In the genomic region with DNA sequence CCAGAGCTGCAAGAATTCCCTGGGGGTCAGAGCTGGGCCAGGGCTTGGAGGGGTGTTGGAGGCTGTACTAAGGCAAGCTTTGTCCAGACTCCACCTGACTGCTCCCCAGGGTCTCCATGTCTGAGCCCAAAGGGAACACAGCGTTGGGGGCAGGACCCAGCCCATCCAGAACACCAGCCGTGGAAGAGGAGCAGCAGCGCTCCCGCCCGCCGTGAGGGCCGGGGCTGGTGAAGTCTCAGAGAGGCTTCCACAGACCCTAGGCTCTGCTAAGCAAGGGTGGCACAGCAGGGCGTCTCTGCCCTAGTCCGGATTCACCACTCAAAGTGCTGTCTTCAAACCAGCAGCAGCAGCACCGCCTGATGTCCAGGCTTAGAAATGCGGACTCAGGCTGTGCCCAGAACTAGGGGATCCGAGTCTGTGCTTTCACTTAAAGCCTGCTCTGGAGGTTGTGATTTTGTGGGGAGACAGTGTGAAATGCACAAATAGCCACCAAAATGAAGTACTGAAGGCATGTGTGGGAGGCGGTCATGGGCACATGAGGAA, we compare ENCODE assay signal across 13 cellular contexts. TPM values are rescaled to one million over a fixed set of nuclear protein-coding genes. Genes with fewer than 3 reads are reported as not detected.
DNase-seq lines count a peak whose midpoint lies in the region; ATAC-seq, FAIRE-seq and TF ChIP-seq lines count a peak whose summit lies in the region.
"Had no signal": no experiment of that assay in that cellular context is flagged by ENCODE, and none has a peak within 500 bp of the region (broad histone marks: within the 10 kb centered on the region; RNA-seq: fewer than 3 reads in every experiment).

No MANE protein-coding gene starts in this region.

- H4K91ac ChIP-seq in H1 (replicated peaks; ENCODE audit: insufficient read length, low read length): no peak overlapping the region

- WGBS in H1 (ENCODE audit: extremely low coverage in 1 of 2, insufficient coverage in 1 of 2, insufficient read length in 1 of 2, insufficient replicate concordance in 2 of 2, low coverage in 1 of 2, low lambda C conversion rate in 2 of 2, missing lambda C conversion rate in 1 of 2), 2 experiments: 82% methylated on average over 13 of the region's 13 CpGs; no CpG with 5 or more reads in 1 of the 2 experiments
- 87 to 88% methylated on average over 13 of the region's 13 CpGs for WGBS in pancreas, 2 donors

- no peak overlapping the region for H3K4me2 ChIP-seq in H1 (ENCODE audit: insufficient read depth in 1 of 2, low read depth in 2 of 2, low read length in 2 of 2)
- H3K4me2 ChIP-seq: KMS-11 had no signal

- no peak overlapping the region for H3K14ac ChIP-seq in H1 (ENCODE audit: insufficient read length)

- FAIRE-seq in H1 (lab: Jason Lieb, UNC) (no peak), pancreas (lab: Jason Lieb, UNC) (no peak)
- FAIRE-seq: astrocyte had no signal

- H2BK5ac ChIP-seq in H1 (ENCODE audit: low read depth, low read length): no peak overlapping the region

- no peak overlapping the region for H2BK15ac ChIP-seq in H1 (ENCODE audit: low read length)

- intact Hi-C loops in pancreas (cut with DNase I): no loop called here

- H2BK12ac ChIP-seq in H1 (ENCODE audit: low read depth, low read length): no peak overlapping the region

- no peaks in the 10 kb centered on the region for H3K23me2 ChIP-seq in H1 (ENCODE audit: low read depth, low read length)

- H3K4ac ChIP-seq in H1 (replicated peaks; ENCODE audit: insufficient read length, low read depth, low read length): no peak overlapping the region

- no peaks in the 10 kb centered on the region for H4K20me1 ChIP-seq in H1 (replicated peaks in 1 of 2; ENCODE audit: control insufficient read depth in 1 of 2, insufficient read depth in 2 of 2, low read length in 2 of 2)

- no peak overlapping the region for H3K56ac ChIP-seq in H1 (replicated peaks; ENCODE audit: insufficient read length, low read depth, low read length)

- no peak overlapping the region for H3K18ac ChIP-seq in H1 (ENCODE audit: extremely low read depth, low read length)

- H2AK5ac ChIP-seq in H1 (ENCODE audit: low read depth, low read length): no peak overlapping the region

- H3K36me3 ChIP-seq in H1 (ENCODE audit: control insufficient read depth in 2 of 4, insufficient read depth in 4 of 4, low read length in 3 of 4) (no peaks in the 10 kb centered on the region; a peak in 1 of 8 replicates), pancreas (no peaks in the 10 kb centered on the region)

- no peak for ATAC-seq in pancreas
- ATAC-seq in HG02852 (IDR thresholded peaks at IDR 0.05; ENCODE audit: unreplicated experiment): no peak
- ATAC-seq in GM18870 (IDR thresholded peaks at IDR 0.05; ENCODE audit: unreplicated experiment): no peak

- DNase-seq in CD1c-positive myeloid dendritic cell (ENCODE audit: extremely low spot score): peak; percentile 23
- DNase-seq in NCI-H69 (lab: John Stamatoyannopoulos, UW): peak; percentile 8
- no peak for DNase-seq in H1 (ENCODE audit: low read depth in 1 of 2, low spot score in 2 of 2)
- peak in 1 of 6 donors; percentile 60 for DNase-seq in pancreas
- no peak for DNase-seq in NCI-H2029 (lab: John Stamatoyannopoulos, UW)
- DNase-seq in COLO829 (ENCODE audit: low spot score): no peak
- DNase-seq: activated T-cell treated with anti-CD3 and anti-CD28 coated beads, Interleukin-2, amount 50 U/mL, for 48 hours; hippocampal formation; NCI-H2171 had no signal

- H3K27me3 ChIP-seq in H1 (replicated peaks in 1 of 4; ENCODE audit: control insufficient read depth in 3 of 4, extremely low read depth in 1 of 4, insufficient read depth in 3 of 4, low read length in 3 of 4) (no peaks in the 10 kb centered on the region; a peak in 1 of 7 replicates), pancreas (no peaks in the 10 kb centered on the region)

- CTCF ChIA-PET in H1 (lab: Charles Lee; ENCODE audit: partially characterized antibody): interaction anchor here (0.9 to 2.3 kb wide), 11 partner anchors 9 to 228 kb away, joined by 3 to 9 read pairs (median 3); partner anchors contain the start of gene AQP1

- H3K79me2 ChIP-seq in H1 (ENCODE audit: control insufficient read depth in 1 of 2, insufficient read depth in 2 of 2, low read length in 2 of 2): no peaks in the 10 kb centered on the region

- no peaks in the 10 kb centered on the region for H3K9me3 ChIP-seq in H1 (ENCODE audit: insufficient read depth in 2 of 2, low read depth in 1 of 2, low read length in 1 of 2)
- H3K9me3 ChIP-seq in pancreas: no peaks in the 10 kb centered on the region

- H3K4me1 ChIP-seq in H1 (replicated peaks in 1 of 4; ENCODE audit: control insufficient read depth in 3 of 4, insufficient read depth in 4 of 4, low read length in 3 of 4) (no peaks in the 10 kb centered on the region; a peak in 1 of 7 replicates), pancreas (peaks cover 56 to 70% (median 69%) of the 10 kb centered on the region in 3 donors)

- H2AFZ ChIP-seq in H1 (ENCODE audit: low read length): no peak overlapping the region

- no peak overlapping the region for H4K5ac ChIP-seq in H1 (ENCODE audit: insufficient read length, low read depth, low read length)

- no peaks in the 10 kb centered on the region for H3K79me1 ChIP-seq in H1 (ENCODE audit: low read depth, low read length)

- peak; percentile 51 to 74 for TF ChIP-seq RAD21 in H1 (IDR thresholded peaks at IDR 0.05 in 1 of 2, conservative IDR thresholded peaks at IDR 0.05 in 1 of 2; ENCODE audit: low read depth in 2 of 2, low read length in 2 of 2)

- no peak overlapping the region for H3K23ac ChIP-seq in H1 (ENCODE audit: insufficient read length)

- H3K9ac ChIP-seq in H1 (replicated peaks in 1 of 4; ENCODE audit: extremely low read depth in 1 of 4, low read depth in 3 of 4, low read length in 3 of 4): no peak overlapping the region
- H3K9ac ChIP-seq: KMS-11 had no signal

- POLR2A ChIA-PET in H1 (lab: Charles Lee; ENCODE audit: partially characterized antibody): no interaction called here

- TF ChIP-seq POLR2A in H1 (IDR thresholded peaks at IDR 0.05; ENCODE audit: control extremely low read depth in 1 of 2, low read depth in 2 of 2, low read length in 2 of 2): no peak

- no peak for TF ChIP-seq EP300 in H1 (IDR thresholded peaks at IDR 0.05; ENCODE audit: borderline replicate concordance in 1 of 2, low read depth in 2 of 2, low read length in 2 of 2)

- TF ChIP-seq CTCF in H1 (IDR thresholded peaks at IDR 0.05; ENCODE audit: control extremely low read depth in 1 of 3, insufficient read depth in 1 of 3, low read depth in 1 of 3, low read length in 3 of 3): peak; percentile 35 to 46 (median 44)
- TF ChIP-seq CTCF in pancreas (IDR thresholded peaks at IDR 0.05): no peak

- H4K8ac ChIP-seq in H1 (ENCODE audit: extremely low read depth, insufficient read depth, low read length): no peak overlapping the region; the same call in 1 of the 2 replicates

- no peak overlapping the region for H2BK120ac ChIP-seq in H1 (replicated peaks; ENCODE audit: low read depth, low read length)

- no peak overlapping the region for H2BK20ac ChIP-seq in H1 (ENCODE audit: low read length)

- no peak overlapping the region for H3K4me3 ChIP-seq in H1 (ENCODE audit: extremely low read depth in 1 of 4, insufficient read depth in 2 of 4, low read depth in 3 of 4, low read length in 4 of 4)
- H3K4me3 ChIP-seq in pancreas: no peak overlapping the region

- H3K27ac ChIP-seq in H1 (ENCODE audit: low read depth, low read length) (no peak overlapping the region), pancreas (peak overlapping the region; percentile 75 to 90 (median 85))
- H3K27ac ChIP-seq: KMS-11 had no signal

TF ChIP-seq in H1, 55 proteins besides CTCF, POLR2A, EP300 and RAD21 (continues in another document):
- TF ChIP-seq CTBP2 (IDR thresholded peaks at IDR 0.05; ENCODE audit: borderline replicate concordance, insufficient read depth, insufficient read length, low read length): no peak
- no peak for TF ChIP-seq NRF1 (IDR thresholded peaks at IDR 0.05; ENCODE audit: low read depth, low read length)
- TF ChIP-seq EZH2 (IDR thresholded peaks at IDR 0.05; ENCODE audit: low read depth, low read length, severe bottlenecking): no peak
- TF ChIP-seq TAF7 (optimal IDR thresholded peaks at IDR 0.05; ENCODE audit: borderline replicate concordance, low read depth, low read length): no peak
- TF ChIP-seq BACH1 (IDR thresholded peaks at IDR 0.05; ENCODE audit: low read length): no peak
- TF ChIP-seq, protein P1, sequence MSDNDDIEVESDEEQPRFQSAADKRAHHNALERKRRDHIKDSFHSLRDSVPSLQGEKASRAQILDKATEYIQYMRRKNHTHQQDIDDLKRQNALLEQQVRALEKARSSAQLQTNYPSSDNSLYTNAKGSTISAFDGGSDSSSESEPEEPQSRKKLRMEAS (IDR thresholded peaks at IDR 0.05): no peak
- no peak for TF ChIP-seq JUND (IDR thresholded peaks at IDR 0.05; ENCODE audit: low read length)
- no peak for TF ChIP-seq USF2 (IDR thresholded peaks at IDR 0.05; ENCODE audit: low read length)

RNA-seq across cellular contexts. Expression of gene AQP1, which starts 16.7 kb away (rescaled TPM):
- 0.17 and 0.19 TPM in 2 replicates for total RNA-seq in H1 (2021; fragmentation: NEBNext Ultra II Directional; extraction: Animal tissue kit (Norgen Biotek cat#: 25700))
- polyA plus RNA-seq in H1 (2011; rRNA removed): 0.18 and 0.19 TPM in 2 replicates
- 0.17 TPM for polyA plus RNA-seq in H1 (2011; cell fraction: cytosol; rRNA removed)
- 1.4 TPM for polyA plus RNA-seq in H1 (2011; cell fraction: nucleus; rRNA removed)
- polyA plus RNA-seq in H1 (2012, experiment 1 of 2): 0.21 to 0.66 TPM (median 0.39 TPM) in 4 replicates
- 0.24 TPM for polyA plus RNA-seq in H1 (2012, experiment 2 of 2)
- 0.16 TPM for polyA plus RNA-seq in H1 (2013, experiment 1 of 2)
- polyA plus RNA-seq in H1 (2013, experiment 2 of 2): 0.06 TPM
- polyA minus RNA-seq in H1 (2011; rRNA and poly(A)+ RNA removed): 0.17 and 0.57 TPM in 2 replicates
- not detected for polyA minus RNA-seq in H1 (2011; cell fraction: cytosol; rRNA and poly(A)+ RNA removed)
- polyA minus RNA-seq in H1 (2011; cell fraction: nucleus; rRNA and poly(A)+ RNA removed): not detected
- 100 to 1,000 TPM; 146 to 273 (median 196) TPM for total RNA-seq in pancreas
- 100 to 1,000 TPM; 301 to 450 TPM for polyA plus RNA-seq in pancreas

Comparison
In these comparisons a context has a peak if more than half of its experiments do, and no peak if none do; other contexts are left out.
1. DNase-seq: peak in CD1c-positive myeloid dendritic cell (single experiment) and NCI-H69 (single experiment); none in H1 (0 of 2), NCI-H2029 (single experiment) and COLO829 (single experiment).
2. CTCF ChIP-seq: peak in H1 (3 of 3); none in pancreas (0 of 4).
3. RNA of gene AQP1, which starts 16.7 kb away (total RNA-seq): 146 to 273 TPM in pancreas; 0.17 to 0.19 TPM in H1; every median in the first group is over 100 times any median in the second.